ENCODE assay signal across 1 cellular context in the genomic region with DNA sequence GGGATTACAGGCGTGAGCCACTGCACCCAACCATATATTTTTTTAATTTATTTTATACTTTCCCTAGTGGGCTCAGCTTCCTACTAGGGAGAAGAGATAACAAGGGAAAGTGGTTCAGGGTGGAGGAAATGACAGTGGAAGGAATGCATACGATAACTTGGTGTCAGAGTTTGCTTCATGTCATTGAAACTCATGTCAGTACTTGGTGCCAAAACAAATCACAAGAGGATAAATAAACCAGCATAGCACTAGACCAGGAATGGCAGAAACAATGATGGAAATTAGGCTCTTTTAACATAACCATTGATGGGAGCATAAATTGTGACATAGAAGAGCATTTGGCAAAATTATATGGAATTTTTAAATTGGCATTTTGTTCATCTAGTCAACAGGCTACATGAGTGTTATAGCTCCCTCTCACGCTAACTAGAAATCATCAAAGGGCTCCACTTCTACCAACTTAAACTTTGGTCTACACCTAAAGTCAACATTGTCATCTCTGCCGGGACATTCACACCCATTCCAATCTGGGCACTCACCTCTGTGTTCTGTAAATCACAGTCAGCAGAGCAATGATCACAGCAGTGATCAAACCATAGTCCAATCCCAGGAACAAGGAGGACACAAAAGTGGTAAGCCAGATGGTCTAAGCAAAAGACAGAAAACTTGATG.
A peak's percentile ranks its signal among the peaks of the same experiment; 100 is the strongest.
TF ChIP-seq lines count a peak whose summit lies in the region.

No MANE protein-coding gene starts in this region.

TF ChIP-seq in HepG2, 621 proteins besides CTCF, POLR2A, EP300 and RAD21 (continued from another document and continues in another):
- TF ChIP-seq, protein P1, sequence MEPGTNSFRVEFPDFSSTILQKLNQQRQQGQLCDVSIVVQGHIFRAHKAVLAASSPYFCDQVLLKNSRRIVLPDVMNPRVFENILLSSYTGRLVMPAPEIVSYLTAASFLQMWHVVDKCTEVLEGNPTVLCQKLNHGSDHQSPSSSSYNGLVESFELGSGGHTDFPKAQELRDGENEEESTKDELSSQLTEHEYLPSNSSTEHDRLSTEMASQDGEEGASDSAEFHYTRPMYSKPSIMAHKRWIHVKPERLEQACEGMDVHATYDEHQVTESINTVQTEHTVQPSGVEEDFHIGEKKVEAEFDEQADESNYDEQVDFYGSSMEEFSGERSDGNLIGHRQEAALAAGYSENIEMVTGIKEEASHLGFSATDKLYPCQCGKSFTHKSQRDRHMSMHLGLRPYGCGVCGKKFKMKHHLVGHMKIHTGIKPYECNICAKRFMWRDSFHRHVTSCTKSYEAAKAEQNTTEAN (CRISPR knock-in tag; conservative IDR thresholded peaks at IDR 0.05) = peak; percentile 67; the same call in 1 of the 2 replicates
- peak; percentile 37; the same call in 1 of the 2 replicates for TF ChIP-seq ZSCAN9 (CRISPR knock-in tag; IDR thresholded peaks at IDR 0.05; ENCODE audit: borderline replicate concordance)
- TF ChIP-seq GLI4 (CRISPR knock-in tag; IDR thresholded peaks at IDR 0.05; ENCODE audit: borderline replicate concordance) = no peak
- no peak for TF ChIP-seq ETV6 (CRISPR knock-in tag; conservative IDR thresholded peaks at IDR 0.05)
- TF ChIP-seq SRSF1 (optimal IDR thresholded peaks at IDR 0.05; ENCODE audit: low read depth, low read length) = no peak
- TF ChIP-seq ZNF138 (CRISPR knock-in tag; IDR thresholded peaks at IDR 0.05; ENCODE audit: low read depth) = 0 out of 2 replicates have a peak, but pooled peaks have one; percentile 79
- TF ChIP-seq TCF12 (IDR thresholded peaks at IDR 0.05) = no peak
- no peak for TF ChIP-seq TCF12 (CRISPR knock-in tag; IDR thresholded peaks at IDR 0.05)
- no peak for TF ChIP-seq ZNF230 (CRISPR knock-in tag; IDR thresholded peaks at IDR 0.05)
- TF ChIP-seq ASH2L (IDR thresholded peaks at IDR 0.05; ENCODE audit: insufficient read length, low read depth, low read length) = peak; percentile 96
- TF ChIP-seq, protein P2, sequence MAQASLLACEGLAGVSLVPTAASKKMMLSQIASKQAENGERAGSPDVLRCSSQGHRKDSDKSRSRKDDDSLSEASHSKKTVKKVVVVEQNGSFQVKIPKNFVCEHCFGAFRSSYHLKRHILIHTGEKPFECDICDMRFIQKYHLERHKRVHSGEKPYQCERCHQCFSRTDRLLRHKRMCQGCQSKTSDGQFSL (CRISPR knock-in tag; IDR thresholded peaks at IDR 0.05) = no peak
- TF ChIP-seq ZNF317 (CRISPR knock-in tag; IDR thresholded peaks at IDR 0.05) = peak; percentile 90
- TF ChIP-seq, protein P3, sequence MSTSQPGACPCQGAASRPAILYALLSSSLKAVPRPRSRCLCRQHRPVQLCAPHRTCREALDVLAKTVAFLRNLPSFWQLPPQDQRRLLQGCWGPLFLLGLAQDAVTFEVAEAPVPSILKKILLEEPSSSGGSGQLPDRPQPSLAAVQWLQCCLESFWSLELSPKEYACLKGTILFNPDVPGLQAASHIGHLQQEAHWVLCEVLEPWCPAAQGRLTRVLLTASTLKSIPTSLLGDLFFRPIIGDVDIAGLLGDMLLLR (CRISPR knock-in tag; IDR thresholded peaks at IDR 0.05) = no peak
- no peak for TF ChIP-seq ZNF44 (CRISPR knock-in tag; IDR thresholded peaks at IDR 0.05)
- TF ChIP-seq, protein P4, sequence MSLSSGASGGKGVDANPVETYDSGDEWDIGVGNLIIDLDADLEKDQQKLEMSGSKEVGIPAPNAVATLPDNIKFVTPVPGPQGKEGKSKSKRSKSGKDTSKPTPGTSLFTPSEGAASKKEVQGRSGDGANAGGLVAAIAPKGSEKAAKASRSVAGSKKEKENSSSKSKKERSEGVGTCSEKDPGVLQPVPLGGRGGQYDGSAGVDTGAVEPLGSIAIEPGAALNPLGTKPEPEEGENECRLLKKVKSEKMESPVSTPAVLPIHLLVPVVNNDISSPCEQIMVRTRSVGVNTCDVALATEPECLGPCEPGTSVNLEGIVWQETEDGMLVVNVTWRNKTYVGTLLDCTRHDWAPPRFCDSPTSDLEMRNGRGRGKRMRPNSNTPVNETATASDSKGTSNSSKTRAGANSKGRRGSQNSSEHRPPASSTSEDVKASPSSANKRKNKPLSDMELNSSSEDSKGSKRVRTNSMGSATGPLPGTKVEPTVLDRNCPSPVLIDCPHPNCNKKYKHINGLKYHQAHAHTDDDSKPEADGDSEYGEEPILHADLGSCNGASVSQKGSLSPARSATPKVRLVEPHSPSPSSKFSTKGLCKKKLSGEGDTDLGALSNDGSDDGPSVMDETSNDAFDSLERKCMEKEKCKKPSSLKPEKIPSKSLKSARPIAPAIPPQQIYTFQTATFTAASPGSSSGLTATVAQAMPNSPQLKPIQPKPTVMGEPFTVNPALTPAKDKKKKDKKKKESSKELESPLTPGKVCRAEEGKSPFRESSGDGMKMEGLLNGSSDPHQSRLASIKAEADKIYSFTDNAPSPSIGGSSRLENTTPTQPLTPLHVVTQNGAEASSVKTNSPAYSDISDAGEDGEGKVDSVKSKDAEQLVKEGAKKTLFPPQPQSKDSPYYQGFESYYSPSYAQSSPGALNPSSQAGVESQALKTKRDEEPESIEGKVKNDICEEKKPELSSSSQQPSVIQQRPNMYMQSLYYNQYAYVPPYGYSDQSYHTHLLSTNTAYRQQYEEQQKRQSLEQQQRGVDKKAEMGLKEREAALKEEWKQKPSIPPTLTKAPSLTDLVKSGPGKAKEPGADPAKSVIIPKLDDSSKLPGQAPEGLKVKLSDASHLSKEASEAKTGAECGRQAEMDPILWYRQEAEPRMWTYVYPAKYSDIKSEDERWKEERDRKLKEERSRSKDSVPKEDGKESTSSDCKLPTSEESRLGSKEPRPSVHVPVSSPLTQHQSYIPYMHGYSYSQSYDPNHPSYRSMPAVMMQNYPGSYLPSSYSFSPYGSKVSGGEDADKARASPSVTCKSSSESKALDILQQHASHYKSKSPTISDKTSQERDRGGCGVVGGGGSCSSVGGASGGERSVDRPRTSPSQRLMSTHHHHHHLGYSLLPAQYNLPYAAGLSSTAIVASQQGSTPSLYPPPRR (CRISPR knock-in tag; IDR thresholded peaks at IDR 0.05; ENCODE audit: borderline replicate concordance) = peak; percentile 51; the same call in 1 of the 2 replicates
- no peak for TF ChIP-seq ZNF451 (CRISPR knock-in tag; IDR thresholded peaks at IDR 0.05)
- no peak for TF ChIP-seq ZNF777 (CRISPR knock-in tag; IDR thresholded peaks at IDR 0.05)
- TF ChIP-seq ATRX (CRISPR knock-in tag; IDR thresholded peaks at IDR 0.05; ENCODE audit: borderline replicate concordance) = no peak
- TF ChIP-seq HHEX (CRISPR knock-in tag; IDR thresholded peaks at IDR 0.05) = 0 out of 2 replicates have a peak, but pooled peaks have one; percentile 41
- TF ChIP-seq IRF2 (CRISPR knock-in tag; IDR thresholded peaks at IDR 0.05) = 0 out of 2 replicates have a peak, but pooled peaks have one; percentile 25
- 0 out of 2 replicates have a peak, but pooled peaks have one; percentile 7 for TF ChIP-seq NR2F6 (IDR thresholded peaks at IDR 0.05)
- TF ChIP-seq NR2F6 (CRISPR knock-in tag; IDR thresholded peaks at IDR 0.05) = peak; percentile 55
- TF ChIP-seq WIZ (CRISPR knock-in tag; IDR thresholded peaks at IDR 0.05) = 0 out of 2 replicates have a peak, but pooled peaks have one; percentile 49
- no peak for TF ChIP-seq ZNF564 (CRISPR knock-in tag; IDR thresholded peaks at IDR 0.05)
- TF ChIP-seq ZNF615 (CRISPR knock-in tag; IDR thresholded peaks at IDR 0.05; ENCODE audit: borderline replicate concordance) = no peak
- TF ChIP-seq ZNF3 (CRISPR knock-in tag; IDR thresholded peaks at IDR 0.05) = 0 out of 2 replicates have a peak, but pooled peaks have one; percentile 45
- TF ChIP-seq, protein P5, sequence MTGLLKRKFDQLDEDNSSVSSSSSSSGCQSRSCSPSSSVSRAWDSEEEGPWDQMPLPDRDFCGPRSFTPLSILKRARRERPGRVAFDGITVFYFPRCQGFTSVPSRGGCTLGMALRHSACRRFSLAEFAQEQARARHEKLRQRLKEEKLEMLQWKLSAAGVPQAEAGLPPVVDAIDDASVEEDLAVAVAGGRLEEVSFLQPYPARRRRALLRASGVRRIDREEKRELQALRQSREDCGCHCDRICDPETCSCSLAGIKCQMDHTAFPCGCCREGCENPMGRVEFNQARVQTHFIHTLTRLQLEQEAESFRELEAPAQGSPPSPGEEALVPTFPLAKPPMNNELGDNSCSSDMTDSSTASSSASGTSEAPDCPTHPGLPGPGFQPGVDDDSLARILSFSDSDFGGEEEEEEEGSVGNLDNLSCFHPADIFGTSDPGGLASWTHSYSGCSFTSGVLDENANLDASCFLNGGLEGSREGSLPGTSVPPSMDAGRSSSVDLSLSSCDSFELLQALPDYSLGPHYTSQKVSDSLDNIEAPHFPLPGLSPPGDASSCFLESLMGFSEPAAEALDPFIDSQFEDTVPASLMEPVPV (CRISPR knock-in tag; IDR thresholded peaks at IDR 0.05) = no peak
- TF ChIP-seq, protein P6, sequence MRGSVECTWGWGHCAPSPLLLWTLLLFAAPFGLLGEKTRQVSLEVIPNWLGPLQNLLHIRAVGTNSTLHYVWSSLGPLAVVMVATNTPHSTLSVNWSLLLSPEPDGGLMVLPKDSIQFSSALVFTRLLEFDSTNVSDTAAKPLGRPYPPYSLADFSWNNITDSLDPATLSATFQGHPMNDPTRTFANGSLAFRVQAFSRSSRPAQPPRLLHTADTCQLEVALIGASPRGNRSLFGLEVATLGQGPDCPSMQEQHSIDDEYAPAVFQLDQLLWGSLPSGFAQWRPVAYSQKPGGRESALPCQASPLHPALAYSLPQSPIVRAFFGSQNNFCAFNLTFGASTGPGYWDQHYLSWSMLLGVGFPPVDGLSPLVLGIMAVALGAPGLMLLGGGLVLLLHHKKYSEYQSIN (CRISPR knock-in tag; IDR thresholded peaks at IDR 0.05; ENCODE audit: borderline replicate concordance) = no peak
- no peak for TF ChIP-seq ZNF232 (CRISPR knock-in tag; IDR thresholded peaks at IDR 0.05; ENCODE audit: borderline replicate concordance)
- no peak for TF ChIP-seq ZNF75D (CRISPR knock-in tag; IDR thresholded peaks at IDR 0.05; ENCODE audit: borderline replicate concordance)
- TF ChIP-seq NFE2 (CRISPR knock-in tag; IDR thresholded peaks at IDR 0.05) = no peak
- no peak for TF ChIP-seq CBX5 (CRISPR knock-in tag; IDR thresholded peaks at IDR 0.05; ENCODE audit: borderline replicate concordance)
- 0 out of 2 replicates have a peak, but pooled peaks have one; percentile 74 for TF ChIP-seq KDM1A (CRISPR knock-in tag; IDR thresholded peaks at IDR 0.05)
- TF ChIP-seq ZNF567 (CRISPR knock-in tag; IDR thresholded peaks at IDR 0.05; ENCODE audit: borderline replicate concordance) = no peak
- peak; percentile 27; the same call in 1 of the 2 replicates for TF ChIP-seq ERF (CRISPR knock-in tag; IDR thresholded peaks at IDR 0.05)
- TF ChIP-seq, protein P7, sequence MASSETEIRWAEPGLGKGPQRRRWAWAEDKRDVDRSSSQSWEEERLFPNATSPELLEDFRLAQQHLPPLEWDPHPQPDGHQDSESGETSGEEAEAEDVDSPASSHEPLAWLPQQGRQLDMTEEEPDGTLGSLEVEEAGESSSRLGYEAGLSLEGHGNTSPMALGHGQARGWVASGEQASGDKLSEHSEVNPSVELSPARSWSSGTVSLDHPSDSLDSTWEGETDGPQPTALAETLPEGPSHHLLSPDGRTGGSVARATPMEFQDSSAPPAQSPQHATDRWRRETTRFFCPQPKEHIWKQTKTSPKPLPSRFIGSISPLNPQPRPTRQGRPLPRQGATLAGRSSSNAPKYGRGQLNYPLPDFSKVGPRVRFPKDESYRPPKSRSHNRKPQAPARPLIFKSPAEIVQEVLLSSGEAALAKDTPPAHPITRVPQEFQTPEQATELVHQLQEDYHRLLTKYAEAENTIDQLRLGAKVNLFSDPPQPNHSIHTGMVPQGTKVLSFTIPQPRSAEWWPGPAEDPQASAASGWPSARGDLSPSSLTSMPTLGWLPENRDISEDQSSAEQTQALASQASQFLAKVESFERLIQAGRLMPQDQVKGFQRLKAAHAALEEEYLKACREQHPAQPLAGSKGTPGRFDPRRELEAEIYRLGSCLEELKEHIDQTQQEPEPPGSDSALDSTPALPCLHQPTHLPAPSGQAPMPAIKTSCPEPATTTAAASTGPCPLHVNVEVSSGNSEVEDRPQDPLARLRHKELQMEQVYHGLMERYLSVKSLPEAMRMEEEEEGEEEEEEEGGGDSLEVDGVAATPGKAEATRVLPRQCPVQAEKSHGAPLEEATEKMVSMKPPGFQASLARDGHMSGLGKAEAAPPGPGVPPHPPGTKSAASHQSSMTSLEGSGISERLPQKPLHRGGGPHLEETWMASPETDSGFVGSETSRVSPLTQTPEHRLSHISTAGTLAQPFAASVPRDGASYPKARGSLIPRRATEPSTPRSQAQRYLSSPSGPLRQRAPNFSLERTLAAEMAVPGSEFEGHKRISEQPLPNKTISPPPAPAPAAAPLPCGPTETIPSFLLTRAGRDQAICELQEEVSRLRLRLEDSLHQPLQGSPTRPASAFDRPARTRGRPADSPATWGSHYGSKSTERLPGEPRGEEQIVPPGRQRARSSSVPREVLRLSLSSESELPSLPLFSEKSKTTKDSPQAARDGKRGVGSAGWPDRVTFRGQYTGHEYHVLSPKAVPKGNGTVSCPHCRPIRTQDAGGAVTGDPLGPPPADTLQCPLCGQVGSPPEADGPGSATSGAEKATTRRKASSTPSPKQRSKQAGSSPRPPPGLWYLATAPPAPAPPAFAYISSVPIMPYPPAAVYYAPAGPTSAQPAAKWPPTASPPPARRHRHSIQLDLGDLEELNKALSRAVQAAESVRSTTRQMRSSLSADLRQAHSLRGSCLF (CRISPR knock-in tag; IDR thresholded peaks at IDR 0.05; ENCODE audit: borderline replicate concordance) = no peak
- no peak for TF ChIP-seq MTA1 (CRISPR knock-in tag; IDR thresholded peaks at IDR 0.05; ENCODE audit: borderline replicate concordance)
- TF ChIP-seq, protein P8, sequence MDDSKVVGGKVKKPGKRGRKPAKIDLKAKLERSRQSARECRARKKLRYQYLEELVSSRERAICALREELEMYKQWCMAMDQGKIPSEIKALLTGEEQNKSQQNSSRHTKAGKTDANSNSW (CRISPR knock-in tag; IDR thresholded peaks at IDR 0.05; ENCODE audit: borderline replicate concordance) = no peak
- TF ChIP-seq NONO (IDR thresholded peaks at IDR 0.05) = no peak
- TF ChIP-seq NONO (CRISPR knock-in tag; conservative IDR thresholded peaks at IDR 0.05) = peak; percentile 55; the same call in 1 of the 2 replicates
- TF ChIP-seq ZNF441 (CRISPR knock-in tag; IDR thresholded peaks at IDR 0.05; ENCODE audit: borderline replicate concordance) = no peak
- TF ChIP-seq TCF7 (IDR thresholded peaks at IDR 0.05; ENCODE audit: low read depth) = peak; percentile 83
- TF ChIP-seq TCF7L2 (IDR thresholded peaks at IDR 0.05; ENCODE audit: low read depth, low read length) = 0 out of 2 replicates have a peak, but pooled peaks have one; percentile 36
- peak; percentile 55; the same call in 1 of the 2 replicates for TF ChIP-seq ZMYM4 (CRISPR knock-in tag; IDR thresholded peaks at IDR 0.05)
- TF ChIP-seq ZNF225 (CRISPR knock-in tag; IDR thresholded peaks at IDR 0.05) = no peak
- TF ChIP-seq THAP11 (CRISPR knock-in tag; IDR thresholded peaks at IDR 0.05) = peak; percentile 57; the same call in 1 of the 2 replicates
- TF ChIP-seq ZNF788 (CRISPR knock-in tag; IDR thresholded peaks at IDR 0.05; ENCODE audit: borderline replicate concordance) = peak; percentile 67; the same call in 1 of the 2 replicates
- TF ChIP-seq ZNF614 (CRISPR knock-in tag; IDR thresholded peaks at IDR 0.05; ENCODE audit: borderline replicate concordance) = 0 out of 2 replicates have a peak, but pooled peaks have one; percentile 53
- no peak for TF ChIP-seq GABPB1 (CRISPR knock-in tag; IDR thresholded peaks at IDR 0.05)
- TF ChIP-seq U2AF1 (optimal IDR thresholded peaks at IDR 0.05; ENCODE audit: low read depth, low read length) = no peak
- TF ChIP-seq POGZ (CRISPR knock-in tag; IDR thresholded peaks at IDR 0.05) = peak; percentile 72
- TF ChIP-seq ZNF253 (CRISPR knock-in tag; IDR thresholded peaks at IDR 0.05; ENCODE audit: borderline replicate concordance) = no peak
- TF ChIP-seq ZNF746 (CRISPR knock-in tag; IDR thresholded peaks at IDR 0.05) = no peak
